Comparison of ENCODE assay signal across 10 cellular contexts in genomic region chr3:142863010-142863787, GRCh38. TPM values are rescaled to one million over a fixed set of nuclear protein-coding genes. Genes with fewer than 3 reads are reported as not detected.
A peak's percentile ranks its signal among the peaks of the same experiment; 100 is the strongest.
DNase-seq lines count a peak whose midpoint lies in the region; ATAC-seq, FAIRE-seq and TF ChIP-seq lines count a peak whose summit lies in the region.
"Had no signal": no experiment of that assay in that cellular context is flagged by ENCODE, and none has a peak within 500 bp of the region (broad histone marks: within the 10 kb centered on the region; RNA-seq: fewer than 3 reads in every experiment).

No MANE protein-coding gene starts in this region.

- H2AK5ac ChIP-seq in H9 (ENCODE audit: insufficient read length, low read length), result no peak overlapping the region

- no peak overlapping the region for H2AFZ ChIP-seq in H9 (ENCODE audit: low read length)
- peak overlapping the region; percentile 34 for H2AFZ ChIP-seq in parathyroid adenoma

- no peaks in the 10 kb centered on the region for H3K23me2 ChIP-seq in H9 (ENCODE audit: insufficient read length, low read depth, low read length, poor library complexity, severe bottlenecking)

- H4K8ac ChIP-seq in H9 (replicated peaks; ENCODE audit: insufficient read length, low read depth, low read length), result no peak overlapping the region

- no peaks in the 10 kb centered on the region for H3K79me2 ChIP-seq in H9 (ENCODE audit: insufficient read depth, low read length)
- no peaks in the 10 kb centered on the region for H3K79me2 ChIP-seq in parathyroid adenoma

- FAIRE-seq in frontal cortex (lab: Jason Lieb, UNC), result no peak

- H3K36me3 ChIP-seq in endodermal cell (ENCODE audit: control insufficient read depth, insufficient read depth, low read length) (peaks cover 3% of the 10 kb centered on the region), parathyroid adenoma (ENCODE audit: control insufficient read depth, insufficient read depth, low read length) (no peaks in the 10 kb centered on the region)

- H3K9ac ChIP-seq in H9 (ENCODE audit: extremely low read depth, insufficient read length, low read length) (no peak overlapping the region), endodermal cell (ENCODE audit: extremely low read depth, low read length, poor library complexity, severe bottlenecking) (no peak overlapping the region), parathyroid adenoma (no peak overlapping the region)

- peaks cover 55 to 63% of the 10 kb centered on the region in 2 experiments for H3K4me1 Mint-ChIP-seq in H9
- H3K4me1 Mint-ChIP-seq in endodermal cell, result peaks cover 40% of the 10 kb centered on the region

- WGBS in H9 (ENCODE audit: extremely low coverage, insufficient read length, low lambda C conversion rate), result no CpG with 5 or more reads among the region's 7 CpGs
- 8 to 42% methylated on average over 2 to 7 of the region's 7 CpGs for WGBS in endodermal cell (ENCODE audit: insufficient coverage in 1 of 2, insufficient read length in 1 of 2), 2 experiments

- H3K4ac ChIP-seq in H9 (ENCODE audit: low read depth, low read length), result no peak overlapping the region

- no peak overlapping the region for H3K18ac ChIP-seq in H9 (ENCODE audit: insufficient read length, low read depth, low read length)

- no peaks in the 10 kb centered on the region for H3K9me3 ChIP-seq in H9 (ENCODE audit: control insufficient read depth, low read depth, low read length)
- H3K9me3 ChIP-seq in endodermal cell (ENCODE audit: control insufficient read depth, low read length), result peaks cover 14% of the 10 kb centered on the region
- no peaks in the 10 kb centered on the region for H3K9me3 ChIP-seq in parathyroid adenoma (ENCODE audit: control insufficient read depth, low read length)

- no peak overlapping the region for H2BK15ac ChIP-seq in H9 (ENCODE audit: low read depth, low read length)

- no peaks in the 10 kb centered on the region for H4K20me1 ChIP-seq in H9 (ENCODE audit: control insufficient read depth, insufficient read depth, insufficient read length)

- H3K27ac ChIP-seq in H9 (ENCODE audit: insufficient read length, low read depth, low read length) (peak overlapping the region; percentile 72), endodermal cell (ENCODE audit: low read depth, low read length) (no peak overlapping the region), parathyroid adenoma (no peak overlapping the region)

- ATAC-seq in HG03097 (IDR thresholded peaks at IDR 0.05; ENCODE audit: low FRiP score, unreplicated experiment), result no peak

- H3K27me3 Mint-ChIP-seq in H9 (ENCODE audit: low read depth) (no peaks in the 10 kb centered on the region), endodermal cell (ENCODE audit: insufficient read depth) (no peaks in the 10 kb centered on the region)

- H3K36me3 Mint-ChIP-seq in H9 (ENCODE audit: insufficient read depth in 1 of 3, low read depth in 3 of 3), result no peaks in the 10 kb centered on the region
- peaks cover 5% of the 10 kb centered on the region for H3K36me3 Mint-ChIP-seq in endodermal cell (ENCODE audit: low read depth)

- H2BK12ac ChIP-seq in H9 (ENCODE audit: insufficient read length, low read depth, low read length), result no peak overlapping the region

- DNase-seq in H9, result peak; percentile 44
- peak; percentile 17 to 61 for DNase-seq in NCI-H526 (lab: John Stamatoyannopoulos, UW)
- peak; percentile 68 for DNase-seq in endodermal cell
- DNase-seq in activated effector memory CD4-positive, alpha-beta T cell treated with anti-CD3 and anti-CD28 coated beads, Interleukin-2, amount 50 U/mL, for 16 hours, result no peak
- DNase-seq in frontal cortex (ENCODE audit: low spot score in 2 of 2), result no peak
- no peak for DNase-seq in central memory CD4-positive, alpha-beta T cell
- DNase-seq: activated CD4-positive, alpha-beta T cell treated with anti-CD3 and anti-CD28 coated beads, Interleukin-2, amount 50 U/mL, for 4 hours; cortex of kidney had no signal

- no peak overlapping the region for H3K23ac ChIP-seq in H9 (ENCODE audit: insufficient read length, low read depth, low read length)

- peaks cover 20% of the 10 kb centered on the region for H3K4me1 ChIP-seq in H9 (ENCODE audit: insufficient read depth, low read length)
- H3K4me1 ChIP-seq in endodermal cell (ENCODE audit: control insufficient read depth, insufficient read depth, low read length), result peaks cover 13% of the 10 kb centered on the region
- H3K4me1 ChIP-seq in parathyroid adenoma, result peaks cover 6% of the 10 kb centered on the region

- H4K91ac ChIP-seq in H9 (ENCODE audit: insufficient read length, low read depth, low read length), result no peak overlapping the region

- H3K9me3 Mint-ChIP-seq in H9 (no peaks in the 10 kb centered on the region), endodermal cell (no peaks in the 10 kb centered on the region)

- no peak overlapping the region for H4K5ac ChIP-seq in H9 (ENCODE audit: insufficient read length, low read depth, low read length)

- no peak overlapping the region for H3K14ac ChIP-seq in H9 (ENCODE audit: insufficient read depth, low read length)

- H3K27me3 ChIP-seq in H9 (ENCODE audit: insufficient read depth, low read length), result no peaks in the 10 kb centered on the region
- H3K27me3 ChIP-seq in endodermal cell (ENCODE audit: control insufficient read depth, insufficient read depth, low read length, poor library complexity, severe bottlenecking), result no peaks in the 10 kb centered on the region
- no peaks in the 10 kb centered on the region for H3K27me3 ChIP-seq in parathyroid adenoma (ENCODE audit: control insufficient read depth, insufficient read depth, low read length)

- no peak overlapping the region for H3K4me3 ChIP-seq in endodermal cell (ENCODE audit: low read length)
- H3K4me3 ChIP-seq in parathyroid adenoma (ENCODE audit: low read depth, low read length), result no peak overlapping the region

- no peaks in the 10 kb centered on the region for H3K79me1 ChIP-seq in H9 (ENCODE audit: insufficient read depth, low read depth, low read length, poor library complexity, severe bottlenecking)

- no peak overlapping the region for H3K56ac ChIP-seq in H9 (ENCODE audit: insufficient read length, low read depth, low read length)

- H3T11ph ChIP-seq in H9 (ENCODE audit: low read length), result no peak overlapping the region

- TF ChIP-seq CTCF in H9 (conservative IDR thresholded peaks at IDR 0.05) (no peak), endodermal cell (conservative IDR thresholded peaks at IDR 0.05) (no peak), parathyroid adenoma (IDR thresholded peaks at IDR 0.05) (no peak)

- H2BK120ac ChIP-seq in H9 (ENCODE audit: low read depth, low read length, poor library complexity, severe bottlenecking), result no peak overlapping the region

- H3K4me3 Mint-ChIP-seq in H9 (peak overlapping the region; percentile 14 to 53), endodermal cell (no peak overlapping the region)

- peak overlapping the region; percentile 2 for H2BK5ac ChIP-seq in H9 (ENCODE audit: insufficient read length, low read length)

- no peak overlapping the region for H2BK20ac ChIP-seq in H9 (ENCODE audit: low read depth, low read length, poor library complexity, severe bottlenecking)

- peak overlapping the region; percentile 11 for H3K4me2 ChIP-seq in H9 (ENCODE audit: insufficient read depth, insufficient read length, low read length)
- no peak overlapping the region for H3K4me2 ChIP-seq in parathyroid adenoma (ENCODE audit: low read length)

- peak overlapping the region; percentile 79 to 98 (median 97) for H3K27ac Mint-ChIP-seq in H9
- H3K27ac Mint-ChIP-seq in endodermal cell, result peak overlapping the region; percentile 3

RNA-seq across cellular contexts. Expression of gene PCOLCE2, which starts 25.7 kb away (rescaled TPM):
- total RNA-seq in H9 (2021) (6.8 and 9.2 TPM in 2 replicates), endodermal cell (10 to 100 TPM; 17.0 to 18.0 TPM), frontal cortex (6.9 TPM)
- polyA plus RNA-seq in endodermal cell (2013, experiment 1 of 2), result 11.3 TPM
- 11.4 TPM for polyA plus RNA-seq in endodermal cell (2013, experiment 2 of 2)

Comparison
In these comparisons a context has a peak if more than half of its experiments do, and no peak if none do; other contexts are left out.
1. DNase-seq: peak in H9 (single experiment), NCI-H526 (2 of 2) and endodermal cell (single experiment); none in activated effector memory CD4-positive, alpha-beta T cell treated with anti-CD3 and anti-CD28 coated beads, Interleukin-2, amount 50 U/mL, for 16 hours (single experiment), frontal cortex (0 of 2) and central memory CD4-positive, alpha-beta T cell (single experiment).